ENCODE assay signal across 10 cellular contexts in the genomic region with DNA sequence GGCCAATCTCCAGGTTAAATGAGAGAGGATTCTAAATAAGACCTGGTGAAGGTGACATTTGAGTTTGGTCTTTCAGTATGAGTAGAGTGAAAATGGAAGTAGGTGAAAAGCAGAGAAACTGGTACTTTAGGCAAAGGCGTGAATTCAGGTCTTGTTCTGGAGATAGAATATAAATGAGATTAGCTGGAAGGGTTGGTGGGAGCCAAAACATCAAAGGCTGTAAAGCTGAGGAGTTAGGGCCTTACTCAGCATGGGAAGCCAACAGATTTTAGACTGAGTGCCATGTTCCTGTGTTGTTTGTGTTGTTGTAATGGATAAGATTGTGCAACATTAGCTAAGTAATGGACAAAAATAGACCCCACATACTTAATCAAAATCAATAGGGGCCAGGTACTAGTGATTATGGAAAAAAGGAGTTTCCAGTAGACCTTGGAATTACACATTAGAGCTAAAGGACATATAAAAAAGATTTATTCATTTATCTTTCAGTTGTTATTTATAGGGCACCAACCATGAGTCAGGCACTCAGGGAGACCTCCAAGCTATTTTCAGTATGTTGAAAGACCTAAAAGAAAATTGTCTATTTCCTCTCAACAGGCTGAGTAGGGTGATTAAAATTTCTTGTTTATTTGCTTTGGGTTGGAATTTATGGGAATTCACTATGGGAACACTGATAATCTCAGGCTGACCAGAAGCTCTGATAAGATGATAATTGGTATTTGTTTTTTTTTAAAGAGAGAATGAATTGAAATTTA. TPM values are rescaled to one million over a fixed set of nuclear protein-coding genes. Genes with fewer than 3 reads are reported as not detected.
DNase-seq lines count a peak whose midpoint lies in the region; FAIRE-seq and TF ChIP-seq lines count a peak whose summit lies in the region.
"Had no signal": no experiment of that assay in that cellular context is flagged by ENCODE, and none has a peak within 500 bp of the region (broad histone marks: within the 10 kb centered on the region; RNA-seq: fewer than 3 reads in every experiment).

No MANE protein-coding gene starts in this region.

- DNase-seq in AG08395 (ENCODE audit: low spot score) (peak; percentile 52), GM19239 (ENCODE audit: insufficient read length, low spot score) (no peak), HS-5 (ENCODE audit: low read depth) (peak; percentile 61), cardiac fibroblast (ENCODE audit: low read depth in 2 of 2) (peak; percentile 42 to 59), GM12891 (ENCODE audit: insufficient read length, low spot score) (no peak), SHP77 treated with DMSO at 0.1 percent for 48 hours (lab: John Stamatoyannopoulos, UW) (no peak), caudate nucleus (lab: John Stamatoyannopoulos, UW) (no peak)
- DNase-seq in effector CD4-positive, alpha-beta T cell = no peak
- DNase-seq: mucosa of descending colon, NCI-H526 treated with DMSO at 0.1 percent for 48 hours had no signal

- TF ChIP-seq POLR2A in GM12891 (IDR thresholded peaks at IDR 0.05; ENCODE audit: low read depth, low read length) = no peak

- TF ChIP-seq CTCF in cardiac fibroblast (IDR thresholded peaks at IDR 0.05; ENCODE audit: low read depth, low read length) = no peak

- H3K4me3 ChIP-seq in cardiac fibroblast (replicated peaks in 1 of 2; ENCODE audit: low read depth in 2 of 2, low read length in 2 of 2) = no peak overlapping the region
- H3K4me3 ChIP-seq: mucosa of descending colon had no signal

- no peak overlapping the region for H3K27ac ChIP-seq in caudate nucleus (ENCODE audit: low read depth, low read length)

- FAIRE-seq in GM19239 (lab: Jason Lieb, UNC) (peak; percentile 31), GM12891 (lab: Jason Lieb, UNC) (no peak)

TF ChIP-seq in GM12891, 5 proteins besides CTCF, POLR2A, EP300 and RAD21:
- TF ChIP-seq TAF1 (IDR thresholded peaks at IDR 0.05; ENCODE audit: low read depth, low read length) (no peak), POU2F2 (IDR thresholded peaks at IDR 0.05; ENCODE audit: low read depth, low read length) (no peak), SPI1 (IDR thresholded peaks at IDR 0.05; ENCODE audit: low read depth, low read length) (no peak), POLR2AphosphoS5 (IDR thresholded peaks at IDR 0.05; ENCODE audit: low read depth, low read length) (no peak), PAX5 (IDR thresholded peaks at IDR 0.05; ENCODE audit: insufficient read depth, low read length, severe bottlenecking) (no peak)

RNA-seq across cellular contexts. Expression of a gene that starts 20.8 kb away (rescaled TPM):
- not detected for polyA plus RNA-seq in GM12891 (2012; ENCODE audit: low read depth, missing spikeins)

RNA-seq across cellular contexts. Expression of a gene that starts 58.2 kb away (rescaled TPM):
- polyA plus RNA-seq in GM12891 (2012; ENCODE audit: low read depth, missing spikeins) = 0.19 TPM

Comparison
In these comparisons a context has a peak if more than half of its experiments do, and no peak if none do; other contexts are left out.
1. DNase-seq: peak in AG08395 (single experiment), HS-5 (single experiment) and cardiac fibroblast (2 of 2); none in GM19239 (single experiment), GM12891 (single experiment), SHP77 treated with DMSO at 0.1 percent for 48 hours (single experiment), caudate nucleus (0 of 61) and effector CD4-positive, alpha-beta T cell (single experiment).